Comparison of ENCODE assay signal across 8 cellular contexts in the genomic region with DNA sequence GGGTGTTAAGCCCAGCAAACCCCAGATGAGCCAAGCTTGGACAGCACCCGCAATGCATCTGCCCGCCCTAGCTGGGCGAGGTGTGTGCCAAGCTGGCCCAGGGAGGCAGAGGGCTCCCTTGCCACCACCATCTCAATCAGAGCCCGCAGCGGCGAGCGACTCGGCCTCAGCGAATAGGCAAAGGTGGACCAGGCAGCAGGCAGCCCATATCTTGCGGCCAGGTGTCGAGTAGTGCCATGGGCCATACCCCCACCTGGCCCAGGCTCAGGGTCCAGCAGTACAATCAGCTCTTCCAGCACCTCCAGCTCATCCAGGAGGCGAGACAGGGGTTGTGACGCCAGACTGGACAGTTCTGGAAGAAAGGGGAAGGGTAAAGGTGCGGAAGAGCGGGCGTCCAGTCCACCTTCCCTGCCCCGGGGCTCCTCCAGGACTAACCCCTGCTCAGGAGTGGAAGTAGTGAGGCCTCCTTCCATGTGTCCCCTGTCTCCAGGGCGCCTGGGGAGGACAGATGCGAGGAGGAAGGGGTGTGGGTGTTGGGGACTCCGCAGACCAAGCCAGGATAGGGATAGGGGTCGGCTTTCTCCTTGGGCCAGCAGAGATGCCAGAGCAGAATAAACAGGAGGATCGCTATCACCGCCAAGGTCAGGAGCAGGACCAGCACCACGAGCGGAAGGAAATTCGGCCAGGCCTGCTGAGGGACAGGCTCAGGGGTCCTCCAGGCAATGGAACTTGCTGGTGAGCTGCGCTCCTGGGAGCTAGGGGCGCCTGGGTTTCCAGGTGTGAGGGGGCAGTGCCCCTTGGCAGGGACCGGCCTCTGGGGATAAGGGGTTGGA. TPM values are rescaled to one million over a fixed set of nuclear protein-coding genes. Genes with fewer than 3 reads are reported as not detected.
DNase-seq lines count a peak whose midpoint lies in the region; ATAC-seq, FAIRE-seq and TF ChIP-seq lines count a peak whose summit lies in the region.

No MANE protein-coding gene starts in this region.

- H3K27me3 ChIP-seq in CD4-positive, alpha-beta T cell (ENCODE audit: control insufficient read depth, insufficient read depth, low read length), result no peaks in the 10 kb centered on the region
- H3K27me3 ChIP-seq in Karpas-422 (ENCODE audit: low read length), result no peaks in the 10 kb centered on the region

- H3K9me3 Mint-ChIP-seq in CD4-positive, alpha-beta T cell, result no peaks in the 10 kb centered on the region
- no peaks in the 10 kb centered on the region for H3K9me3 Mint-ChIP-seq in dendritic cell treated with granulocyte-macrophage colony-stimulating factor and Interleukin-4, amounts not matched to agents 40 ng/mL and 50 ng/mL, for 4 days
- H3K9me3 Mint-ChIP-seq in nephron progenitor cell, result no peaks in the 10 kb centered on the region

- intact Hi-C loops in CD4-positive, alpha-beta T cell (cut with DNase I, micrococcal nuclease), result loop anchor here (1.0 to 10.0 kb wide), 3 partner anchors 22 to 375 kb away; a partner anchor contains a TSS
- intact Hi-C loops in dendritic cell treated with granulocyte-macrophage colony-stimulating factor and Interleukin-4, amounts not matched to agents 40 ng/mL and 50 ng/mL, for 4 days (cut with micrococcal nuclease), result loop anchor here (10.0 kb wide), 2 partner anchors 95 to 165 kb away; a partner anchor contains a TSS
- intact Hi-C loops in sciatic nerve (cut with DNase I), result no loop called here

- peaks cover 6% of the 10 kb centered on the region; the same call in 1 of the 2 replicates for H3K79me2 ChIP-seq in Karpas-422 (ENCODE audit: low read length)

- peak overlapping the region; percentile 94 for H3K4me2 ChIP-seq in Karpas-422 (ENCODE audit: low read depth, low read length, poor library complexity, severe bottlenecking)

- no peaks in the 10 kb centered on the region for H4K20me1 ChIP-seq in Karpas-422 (ENCODE audit: insufficient read depth, low read depth, low read length)

- no peaks in the 10 kb centered on the region for H3K9me2 ChIP-seq in Karpas-422 (replicated peaks; ENCODE audit: insufficient read depth, low read length)

- TF ChIP-seq CTCF in CD4-positive, alpha-beta T cell (IDR thresholded peaks at IDR 0.05), result no peak
- TF ChIP-seq CTCF in nephron progenitor cell (IDR thresholded peaks at IDR 0.05), result no peak

- peak overlapping the region; percentile 27 for H3K27ac Mint-ChIP-seq in CD4-positive, alpha-beta T cell
- H3K27ac Mint-ChIP-seq in dendritic cell treated with granulocyte-macrophage colony-stimulating factor and Interleukin-4, amounts not matched to agents 40 ng/mL and 50 ng/mL, for 4 days, result peak overlapping the region; percentile 99
- no peak overlapping the region for H3K27ac Mint-ChIP-seq in nephron progenitor cell

- H3K4me3 Mint-ChIP-seq in CD4-positive, alpha-beta T cell, result peak overlapping the region; percentile 99
- peak overlapping the region; percentile 86 for H3K4me3 Mint-ChIP-seq in dendritic cell treated with granulocyte-macrophage colony-stimulating factor and Interleukin-4, amounts not matched to agents 40 ng/mL and 50 ng/mL, for 4 days
- peak overlapping the region; percentile 71 for H3K4me3 Mint-ChIP-seq in nephron progenitor cell

- H3K4me3 ChIP-seq in Karpas-422 (ENCODE audit: low read length), result peak overlapping the region; percentile 90

- peaks cover 51% of the 10 kb centered on the region for H3K4me1 Mint-ChIP-seq in CD4-positive, alpha-beta T cell (ENCODE audit: low read depth)
- peaks cover 58% of the 10 kb centered on the region for H3K4me1 Mint-ChIP-seq in dendritic cell treated with granulocyte-macrophage colony-stimulating factor and Interleukin-4, amounts not matched to agents 40 ng/mL and 50 ng/mL, for 4 days (ENCODE audit: low read depth)
- H3K4me1 Mint-ChIP-seq in nephron progenitor cell, result peaks cover 25% of the 10 kb centered on the region

- H3K27me3 Mint-ChIP-seq in CD4-positive, alpha-beta T cell, result no peaks in the 10 kb centered on the region
- no peaks in the 10 kb centered on the region for H3K27me3 Mint-ChIP-seq in dendritic cell treated with granulocyte-macrophage colony-stimulating factor and Interleukin-4, amounts not matched to agents 40 ng/mL and 50 ng/mL, for 4 days
- peaks cover 5% of the 10 kb centered on the region for H3K27me3 Mint-ChIP-seq in nephron progenitor cell (ENCODE audit: low read depth, poor library complexity)

- no peaks in the 10 kb centered on the region for H3K36me3 ChIP-seq in Karpas-422 (ENCODE audit: insufficient read depth, low read length)

- no peak for ATAC-seq in CD4-positive, alpha-beta T cell (ENCODE audit: poor library complexity)
- ATAC-seq in GM18511 (IDR thresholded peaks at IDR 0.05; ENCODE audit: unreplicated experiment) (no peak), HG03135 (IDR thresholded peaks at IDR 0.05; ENCODE audit: unreplicated experiment) (no peak), sciatic nerve (no peak)

- peaks cover 39% of the 10 kb centered on the region for H3K4me1 ChIP-seq in Karpas-422 (ENCODE audit: low read length)

- CTCF ChIA-PET in CD4-positive, alpha-beta T cell (lab: Charles Lee), result no interaction called here

- peaks cover 58% of the 10 kb centered on the region for H3K36me3 Mint-ChIP-seq in CD4-positive, alpha-beta T cell (ENCODE audit: low read depth)
- H3K36me3 Mint-ChIP-seq in dendritic cell treated with granulocyte-macrophage colony-stimulating factor and Interleukin-4, amounts not matched to agents 40 ng/mL and 50 ng/mL, for 4 days (ENCODE audit: low read depth), result peaks cover 91% of the 10 kb centered on the region
- H3K36me3 Mint-ChIP-seq in nephron progenitor cell (ENCODE audit: low read depth), result peaks cover 29% of the 10 kb centered on the region

- POLR2A ChIA-PET in CD4-positive, alpha-beta T cell (lab: Charles Lee), result interaction anchor here (0.9 to 2.4 kb wide), 7 partner anchors 9 to 164 kb away, joined by 3 to 20 read pairs (median 5); a partner anchor contains a TSS

- peak overlapping the region; percentile 27 for H3K27ac ChIP-seq in CD4-positive, alpha-beta T cell (ENCODE audit: low read depth, low read length)
- H3K27ac ChIP-seq in Karpas-422 (ENCODE audit: low read length), result no peak overlapping the region

- H3K9ac ChIP-seq in Karpas-422 (ENCODE audit: low read length), result peak overlapping the region; percentile 78

- no peak for DNase-seq in CD4-positive, alpha-beta T cell
- DNase-seq in Karpas-422 (no peak), nephron progenitor cell (no peak), RCC 7860 (ENCODE audit: low spot score) (no peak), sciatic nerve (ENCODE audit: low spot score) (no peak)

- no peaks in the 10 kb centered on the region for H3K9me3 ChIP-seq in CD4-positive, alpha-beta T cell (ENCODE audit: control insufficient read depth, low read length)
- H3K9me3 ChIP-seq in Karpas-422 (ENCODE audit: low read length), result no peaks in the 10 kb centered on the region

- no peak for FAIRE-seq in RCC 7860 (lab: Jason Lieb, UNC)

- H2AFZ ChIP-seq in Karpas-422 (ENCODE audit: low read length), result no peak overlapping the region

RNA-seq across cellular contexts. Expression of a gene that starts 2.8 kb away (rescaled TPM):
- total RNA-seq in CD4-positive, alpha-beta T cell, result 10 to 100 TPM; 40.3 to 43.1 TPM
- 1.5 and 15.2 TPM in 2 replicates for total RNA-seq in Karpas-422 (2014; rRNA removed; shearing (Covaris generic); ENCODE audit: low replicate concordance)
- total RNA-seq in sciatic nerve, result 10.8 TPM

RNA-seq across cellular contexts. Expression of a gene that starts 5.7 kb away (rescaled TPM):
- 10 to 100 TPM; 74.6 to 85.8 TPM for total RNA-seq in CD4-positive, alpha-beta T cell
- 31.7 and 50.4 TPM in 2 replicates for total RNA-seq in Karpas-422 (2014; rRNA removed; shearing (Covaris generic); ENCODE audit: low replicate concordance)
- 22.9 TPM for total RNA-seq in sciatic nerve

RNA-seq across cellular contexts. Expression of a gene that starts 6.0 kb away (rescaled TPM):
- 1 to 10 TPM; 7.3 to 9.4 TPM for total RNA-seq in CD4-positive, alpha-beta T cell
- total RNA-seq in Karpas-422 (2014; rRNA removed; shearing (Covaris generic); ENCODE audit: low replicate concordance), result 47.7 and 112 TPM in 2 replicates
- 45.6 TPM for total RNA-seq in sciatic nerve

RNA-seq across cellular contexts. Expression of a gene that starts 8.9 kb away (rescaled TPM):
- 1 to 10 TPM; 4.8 to 6.0 TPM for total RNA-seq in CD4-positive, alpha-beta T cell
- total RNA-seq in Karpas-422 (2014; rRNA removed; shearing (Covaris generic); ENCODE audit: low replicate concordance), result 5.9 and 12.4 TPM in 2 replicates
- 12.3 TPM for total RNA-seq in sciatic nerve

RNA-seq across cellular contexts. Expression of a gene that starts 17.3 kb away (rescaled TPM):
- total RNA-seq in CD4-positive, alpha-beta T cell, result not detected
- total RNA-seq in Karpas-422 (2014; rRNA removed; shearing (Covaris generic); ENCODE audit: low replicate concordance), result 0.18 and 1.5 TPM in 2 replicates
- total RNA-seq in sciatic nerve, result 79.7 TPM
